Comparison of ENCODE assay signal across 23 cellular contexts in the genomic region with DNA sequence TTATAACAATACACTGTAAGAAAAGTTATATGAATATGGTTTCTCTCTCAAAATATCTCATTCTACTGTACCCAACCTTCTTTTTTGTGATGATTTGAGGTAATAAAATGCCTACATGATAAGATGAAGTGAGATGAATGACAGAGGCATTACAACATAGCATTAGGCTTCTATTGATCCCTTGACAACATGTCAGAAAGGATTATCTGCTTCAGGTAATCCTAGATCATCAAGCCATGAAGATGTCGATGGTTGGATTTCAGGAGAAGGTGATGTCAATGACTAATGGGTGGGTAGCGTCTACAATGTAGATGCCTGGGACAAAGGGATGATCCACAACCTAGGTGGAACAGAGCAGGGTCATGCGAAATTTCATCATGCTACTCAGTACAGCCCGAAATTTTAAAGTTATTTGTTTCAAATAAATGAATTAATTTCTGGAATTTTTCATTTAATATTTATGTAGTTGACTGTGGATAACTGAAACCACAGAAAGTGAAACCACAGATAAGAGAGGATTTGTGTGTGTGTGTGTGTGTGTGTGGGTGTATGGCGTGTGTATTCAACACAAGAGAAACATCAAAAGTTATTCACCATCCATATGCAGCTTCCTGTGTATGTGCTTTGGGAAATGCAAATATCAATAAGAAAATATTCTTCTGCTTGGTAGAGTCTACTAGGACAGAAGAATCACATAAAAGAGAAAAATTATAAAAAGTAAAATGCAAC.
"Had no signal": no experiment of that assay in that cellular context is flagged by ENCODE, and none has a peak within 500 bp of the region (broad histone marks: within the 10 kb centered on the region; RNA-seq: fewer than 3 reads in every experiment).

No MANE protein-coding gene starts in this region.

- H3K27me3 ChIP-seq: body of pancreas, esophagus muscularis mucosa, right lobe of liver, stomach, suprapubic skin, tibial nerve, uterus had no signal

- ATAC-seq: activated T-cell treated with anti-CD3 and anti-CD28 coated beads, Interleukin-2, amount 50 U/mL, for 72 hours; body of pancreas; natural killer cell treated with Interleukin-12 subunit alpha and Interleukin-12 subunit beta and Interleukin-15 and Interleukin-18, amount 100 ng/mL, for 72 hours; right lobe of liver; stimulated activated memory B cell treated with anti-CD40 and anti-IgM and Interleukin-4, amounts not matched to agents 10 μg/mL and 1 μg/mL and 100 μg/mL, for 72 hours had no signal

- H3K9me3 ChIP-seq: body of pancreas, esophagus muscularis mucosa, left ventricle myocardium inferior, right lobe of liver, stomach, suprapubic skin, tibial nerve, uterus had no signal

- DNase-seq: activated CD4-positive, alpha-beta memory T cell treated with anti-CD3 and anti-CD28 coated beads, Interleukin-2, amount 10 ng/mL, durations not matched to agents 7 days and 5 days; activated CD4-positive, alpha-beta T cell treated with anti-CD3 and anti-CD28 coated beads for 48 hours; activated effector memory CD4-positive, alpha-beta T cell treated with anti-CD3 and anti-CD28 coated beads, Interleukin-2, amount 50 U/mL, for 16 hours; activated naive CD4-positive, alpha-beta T cell treated with anti-CD3 and anti-CD28 coated beads, Interleukin-2, amount 10 ng/mL, durations not matched to agents 7 days and 5 days; activated T-cell treated with anti-CD3 and anti-CD28 coated beads, Interleukin-2, amount 50 U/mL, for 72 hours; body of pancreas; caudate nucleus; effector memory CD4-positive, alpha-beta T cell; kidney glomerular epithelial cell; left ventricle myocardium inferior; midbrain; occipital lobe; right lobe of liver; small intestine; stimulated activated CD4-positive, alpha-beta T cell treated with anti-CD3 and anti-CD28 coated beads, Interleukin-15, amount 100 ng/mL, for 24 hours; stomach; uterus had no signal

- H3K4me3 Mint-ChIP-seq: activated CD4-positive, alpha-beta memory T cell treated with anti-CD3 and anti-CD28 coated beads, Interleukin-2, amount 10 ng/mL, durations not matched to agents 7 days and 5 days; activated naive CD4-positive, alpha-beta T cell treated with anti-CD3 and anti-CD28 coated beads, Interleukin-2, amount 10 ng/mL, durations not matched to agents 7 days and 5 days; activated T-cell treated with anti-CD3 and anti-CD28 coated beads, Interleukin-2, amount 50 U/mL, for 72 hours; natural killer cell treated with Interleukin-12 subunit alpha and Interleukin-12 subunit beta and Interleukin-15 and Interleukin-18, amount 100 ng/mL, for 72 hours; stimulated activated memory B cell treated with anti-CD40 and anti-IgM and Interleukin-4, amounts not matched to agents 10 μg/mL and 1 μg/mL and 100 μg/mL, for 72 hours; T-helper 1 cell treated with Interleukin-12 subunit alpha and Interleukin-12 subunit beta and Interleukin-4 antibody, amounts not matched to agents 30 μg/mL and 1 μg/mL, for 36 hours had no signal

- H3K9me3 Mint-ChIP-seq: activated naive CD4-positive, alpha-beta T cell treated with anti-CD3 and anti-CD28 coated beads, Interleukin-2, amount 10 ng/mL, durations not matched to agents 7 days and 5 days; T-helper 1 cell treated with Interleukin-12 subunit alpha and Interleukin-12 subunit beta and Interleukin-4 antibody, amounts not matched to agents 30 μg/mL and 1 μg/mL, for 36 hours had no signal

- H3K4me1 Mint-ChIP-seq: activated CD4-positive, alpha-beta memory T cell treated with anti-CD3 and anti-CD28 coated beads, Interleukin-2, amount 10 ng/mL, durations not matched to agents 7 days and 5 days; activated naive CD4-positive, alpha-beta T cell treated with anti-CD3 and anti-CD28 coated beads, Interleukin-2, amount 10 ng/mL, durations not matched to agents 7 days and 5 days; stimulated activated memory B cell treated with anti-CD40 and anti-IgM and Interleukin-4, amounts not matched to agents 10 μg/mL and 1 μg/mL and 100 μg/mL, for 72 hours had no signal

- H3K36me3 Mint-ChIP-seq: activated naive CD4-positive, alpha-beta T cell treated with anti-CD3 and anti-CD28 coated beads, Interleukin-2, amount 10 ng/mL, durations not matched to agents 7 days and 5 days; natural killer cell treated with Interleukin-12 subunit alpha and Interleukin-12 subunit beta and Interleukin-15 and Interleukin-18, amount 100 ng/mL, for 72 hours; stimulated activated memory B cell treated with anti-CD40 and anti-IgM and Interleukin-4, amounts not matched to agents 10 μg/mL and 1 μg/mL and 100 μg/mL, for 72 hours had no signal

- H3K27ac ChIP-seq: body of pancreas, esophagus muscularis mucosa, left ventricle myocardium inferior, right lobe of liver, stomach, suprapubic skin, tibial nerve, uterus had no signal

- H3K4me3 ChIP-seq: body of pancreas, esophagus muscularis mucosa, left ventricle myocardium inferior, right lobe of liver, stomach, suprapubic skin, tibial nerve, uterus had no signal

- H3K4me1 ChIP-seq: body of pancreas, esophagus muscularis mucosa, left ventricle myocardium inferior, right lobe of liver, stomach, suprapubic skin, tibial nerve, uterus had no signal

- H3K27ac Mint-ChIP-seq: activated CD4-positive, alpha-beta memory T cell treated with anti-CD3 and anti-CD28 coated beads, Interleukin-2, amount 10 ng/mL, durations not matched to agents 7 days and 5 days; activated naive CD4-positive, alpha-beta T cell treated with anti-CD3 and anti-CD28 coated beads, Interleukin-2, amount 10 ng/mL, durations not matched to agents 7 days and 5 days; activated T-cell treated with anti-CD3 and anti-CD28 coated beads, Interleukin-2, amount 50 U/mL, for 72 hours; natural killer cell treated with Interleukin-12 subunit alpha and Interleukin-12 subunit beta and Interleukin-15 and Interleukin-18, amount 100 ng/mL, for 72 hours; stimulated activated memory B cell treated with anti-CD40 and anti-IgM and Interleukin-4, amounts not matched to agents 10 μg/mL and 1 μg/mL and 100 μg/mL, for 72 hours; T-helper 1 cell treated with Interleukin-12 subunit alpha and Interleukin-12 subunit beta and Interleukin-4 antibody, amounts not matched to agents 30 μg/mL and 1 μg/mL, for 36 hours had no signal

- H3K36me3 ChIP-seq: esophagus muscularis mucosa, left ventricle myocardium inferior, right lobe of liver, stomach, suprapubic skin, tibial nerve, uterus had no signal

- H3K27me3 Mint-ChIP-seq: activated CD4-positive, alpha-beta memory T cell treated with anti-CD3 and anti-CD28 coated beads, Interleukin-2, amount 10 ng/mL, durations not matched to agents 7 days and 5 days; activated naive CD4-positive, alpha-beta T cell treated with anti-CD3 and anti-CD28 coated beads, Interleukin-2, amount 10 ng/mL, durations not matched to agents 7 days and 5 days; natural killer cell treated with Interleukin-12 subunit alpha and Interleukin-12 subunit beta and Interleukin-15 and Interleukin-18, amount 100 ng/mL, for 72 hours; stimulated activated memory B cell treated with anti-CD40 and anti-IgM and Interleukin-4, amounts not matched to agents 10 μg/mL and 1 μg/mL and 100 μg/mL, for 72 hours had no signal
